22 cellular contexts compared by ENCODE assay signal in the genomic region with DNA sequence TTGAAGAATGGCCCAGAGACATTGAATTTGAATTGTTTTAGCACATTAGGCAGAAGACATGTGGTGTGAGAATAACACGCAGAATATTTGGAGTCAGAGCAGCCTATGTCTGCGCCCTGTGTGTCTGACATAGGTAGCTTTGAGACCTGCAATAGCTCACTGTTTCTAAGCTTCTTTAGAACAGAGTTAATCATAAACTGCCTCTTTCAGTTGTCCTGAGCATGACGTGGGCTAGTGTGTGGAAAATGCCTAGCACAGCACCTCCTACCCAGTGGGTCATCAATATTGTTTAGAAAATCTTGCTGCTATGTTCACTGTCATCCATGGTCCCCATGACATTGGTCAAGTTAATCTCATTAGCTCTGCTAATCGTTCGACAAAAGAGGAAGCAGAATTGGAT.
DNase-seq lines count a peak whose midpoint lies in the region; ATAC-seq, FAIRE-seq and TF ChIP-seq lines count a peak whose summit lies in the region.
"Had no signal": no experiment of that assay in that cellular context is flagged by ENCODE, and none has a peak within 500 bp of the region (broad histone marks: within the 10 kb centered on the region; RNA-seq: fewer than 3 reads in every experiment).

No MANE protein-coding gene starts in this region.

- no peak overlapping the region for H4K8ac ChIP-seq in mesenchymal stem cell (ENCODE audit: low read length)

- H3K27me3 ChIP-seq in endocrine pancreas (ENCODE audit: control insufficient read depth, insufficient read depth, low read length) (no peaks in the 10 kb centered on the region), mesenchymal stem cell (ENCODE audit: control insufficient read depth in 1 of 2, insufficient read depth in 1 of 2, low read length in 2 of 2) (no peaks in the 10 kb centered on the region)
- H3K27me3 ChIP-seq: BLaER1 treated with 17β-estradiol and CSF1 and Interleukin-3, amounts not matched to agents 10 nM and 100 nM had no signal

- H2BK5ac ChIP-seq in mesenchymal stem cell (ENCODE audit: low read depth, low read length, poor library complexity, severe bottlenecking) = no peak overlapping the region

- H3K4me1 ChIP-seq in A549 (peaks cover 29% of the 10 kb centered on the region), endocrine pancreas (ENCODE audit: control insufficient read depth, insufficient read depth, low read length) (peaks cover 19% of the 10 kb centered on the region), mesenchymal stem cell (ENCODE audit: control insufficient read depth, insufficient read depth, low read depth, low read length) (no peaks in the 10 kb centered on the region)
- H3K4me1 ChIP-seq: BLaER1 treated with 17β-estradiol and CSF1 and Interleukin-3, amounts not matched to agents 10 nM and 100 nM; Caco-2 had no signal

- H3K36me3 ChIP-seq in endocrine pancreas (ENCODE audit: control insufficient read depth, insufficient read depth, low read length) (no peaks in the 10 kb centered on the region), mesenchymal stem cell (ENCODE audit: control insufficient read depth in 1 of 2, insufficient read depth in 2 of 2, low read depth in 1 of 2, low read length in 2 of 2) (no peaks in the 10 kb centered on the region)
- H3K36me3 ChIP-seq: BLaER1 treated with 17β-estradiol and CSF1 and Interleukin-3, amounts not matched to agents 10 nM and 100 nM had no signal

- H3K9ac ChIP-seq in endocrine pancreas (ENCODE audit: control insufficient read depth, insufficient read depth, low read length) (no peak overlapping the region), mesenchymal stem cell (ENCODE audit: low read length) (no peak overlapping the region)
- H3K9ac ChIP-seq: BLaER1 treated with 17β-estradiol and CSF1 and Interleukin-3, amounts not matched to agents 10 nM and 100 nM had no signal

- no peak for TF ChIP-seq RAD21 in A549 (conservative IDR thresholded peaks at IDR 0.05 in 1 of 2, IDR thresholded peaks at IDR 0.05 in 1 of 2)

- 67% methylated on average over 5 of the region's 5 CpGs for WGBS in A549 (ENCODE audit: missing lambda C conversion rate)
- WGBS in mesenchymal stem cell = 83% methylated on average over 5 of the region's 5 CpGs

- H2BK120ac ChIP-seq in mesenchymal stem cell (ENCODE audit: low read depth, low read length) = no peak overlapping the region

- H3K9me3 ChIP-seq in A549 = no peaks in the 10 kb centered on the region
- H3K9me3 ChIP-seq in endocrine pancreas (ENCODE audit: control insufficient read depth, low read length) = no peaks in the 10 kb centered on the region
- H3K9me3 ChIP-seq in mesenchymal stem cell (ENCODE audit: control insufficient read depth, low read length) = peaks cover 16% of the 10 kb centered on the region

- no peak overlapping the region for H3K18ac ChIP-seq in mesenchymal stem cell (ENCODE audit: low read depth in 1 of 2, low read length in 2 of 2)

- H3K4me3 ChIP-seq in A549 = no peak overlapping the region
- peak overlapping the region; percentile 32 for H3K4me3 ChIP-seq in endocrine pancreas (ENCODE audit: control insufficient read depth, insufficient read depth, low read length)
- no peak overlapping the region for H3K4me3 ChIP-seq in mesenchymal stem cell (ENCODE audit: insufficient read depth in 1 of 2, low read depth in 1 of 2, low read length in 2 of 2)
- H3K4me3 ChIP-seq: BLaER1 treated with 17β-estradiol and CSF1 and Interleukin-3, amounts not matched to agents 10 nM and 100 nM had no signal

- TF ChIP-seq EP300 in A549 (IDR thresholded peaks at IDR 0.05) = no peak

- no peak overlapping the region for H2AK5ac ChIP-seq in mesenchymal stem cell (ENCODE audit: low read length, severe bottlenecking)

- FAIRE-seq in A549 (lab: Jason Lieb, UNC) = no peak
- peak; percentile 95 for FAIRE-seq in islet of Langerhans (lab: Jason Lieb, UNC)
- FAIRE-seq: G401.6, GM12891, GM19239 had no signal

- H3K4ac ChIP-seq in mesenchymal stem cell (ENCODE audit: low read depth in 1 of 2, low read length in 2 of 2) = no peak overlapping the region

- POLR2A ChIA-PET in A549 (lab: Yijun Ruan, JAX) = no interaction called here

- TF ChIP-seq POLR2A in A549 (IDR thresholded peaks at IDR 0.05; ENCODE audit: low read length) = no peak

- no peak overlapping the region for H4K91ac ChIP-seq in mesenchymal stem cell (ENCODE audit: low read length)

- DNase-seq in A549 (ENCODE audit: low read depth in 1 of 2, low spot score in 1 of 2) (no peak), mesenchymal stem cell (no peak), AG08395 (ENCODE audit: low spot score) (no peak), NCI-H2029 (lab: John Stamatoyannopoulos, UW) (no peak), NCI-H1048 (lab: John Stamatoyannopoulos, UW) (no peak)
- DNase-seq: ACHN; AML-193; Caco-2; Calu3; CD4-positive, alpha-beta T cell; CD8-positive, alpha-beta T cell; DMS79 treated with DMSO at 0.1 percent for 48 hours; GF-D8 had no signal

- H3K23ac ChIP-seq in mesenchymal stem cell (ENCODE audit: low read length in 2 of 2) = no peak overlapping the region

- ATAC-seq in A549 (peak in 1 of 2 experiments; percentile 50; a peak in 2 of 6 replicates), GM21737 (IDR thresholded peaks at IDR 0.05; ENCODE audit: unreplicated experiment) (no peak)
- ATAC-seq: CD8-positive, alpha-beta T cell had no signal

- no peak overlapping the region for H3K14ac ChIP-seq in mesenchymal stem cell (ENCODE audit: low read length in 2 of 2)

- peak overlapping the region in 1 of 2 experiments; percentile 20; a peak in 2 of 6 replicates for H3K27ac ChIP-seq in A549
- H3K27ac ChIP-seq in mesenchymal stem cell (ENCODE audit: low read length, poor library complexity, severe bottlenecking) = no peak overlapping the region
- H3K27ac ChIP-seq: 22Rv1; BLaER1 treated with 17β-estradiol and CSF1 and Interleukin-3, amounts not matched to agents 10 nM and 100 nM; C4-2B had no signal

- H2BK12ac ChIP-seq in mesenchymal stem cell (ENCODE audit: low read length in 2 of 2) = no peak overlapping the region

- H2BK15ac ChIP-seq in mesenchymal stem cell (ENCODE audit: low read depth, poor library complexity, severe bottlenecking) = no peak overlapping the region

- H3K4me2 ChIP-seq in A549 (peak overlapping the region; percentile 46), mesenchymal stem cell (ENCODE audit: low read length, poor library complexity, severe bottlenecking) (peak overlapping the region; percentile 5)
- H3K4me2 ChIP-seq: BLaER1 treated with 17β-estradiol and CSF1 and Interleukin-3, amounts not matched to agents 10 nM and 100 nM had no signal

- no peak for TF ChIP-seq CTCF in A549 (IDR thresholded peaks at IDR 0.05)

- no peaks in the 10 kb centered on the region for H3K79me1 ChIP-seq in mesenchymal stem cell (replicated peaks; ENCODE audit: low read length, poor library complexity, severe bottlenecking)

- CTCF ChIA-PET in A549 (lab: Yijun Ruan, JAX) = interaction anchor here (0.7 kb wide), 1 partner anchor 670 kb away, joined by 3 read pairs; no protein-coding TSS in a partner anchor

- H2AFZ ChIP-seq in mesenchymal stem cell (ENCODE audit: low read depth, low read length) = no peak overlapping the region

TF ChIP-seq in A549, 52 proteins besides CTCF, POLR2A, EP300 and RAD21:
- TF ChIP-seq, protein P1, sequence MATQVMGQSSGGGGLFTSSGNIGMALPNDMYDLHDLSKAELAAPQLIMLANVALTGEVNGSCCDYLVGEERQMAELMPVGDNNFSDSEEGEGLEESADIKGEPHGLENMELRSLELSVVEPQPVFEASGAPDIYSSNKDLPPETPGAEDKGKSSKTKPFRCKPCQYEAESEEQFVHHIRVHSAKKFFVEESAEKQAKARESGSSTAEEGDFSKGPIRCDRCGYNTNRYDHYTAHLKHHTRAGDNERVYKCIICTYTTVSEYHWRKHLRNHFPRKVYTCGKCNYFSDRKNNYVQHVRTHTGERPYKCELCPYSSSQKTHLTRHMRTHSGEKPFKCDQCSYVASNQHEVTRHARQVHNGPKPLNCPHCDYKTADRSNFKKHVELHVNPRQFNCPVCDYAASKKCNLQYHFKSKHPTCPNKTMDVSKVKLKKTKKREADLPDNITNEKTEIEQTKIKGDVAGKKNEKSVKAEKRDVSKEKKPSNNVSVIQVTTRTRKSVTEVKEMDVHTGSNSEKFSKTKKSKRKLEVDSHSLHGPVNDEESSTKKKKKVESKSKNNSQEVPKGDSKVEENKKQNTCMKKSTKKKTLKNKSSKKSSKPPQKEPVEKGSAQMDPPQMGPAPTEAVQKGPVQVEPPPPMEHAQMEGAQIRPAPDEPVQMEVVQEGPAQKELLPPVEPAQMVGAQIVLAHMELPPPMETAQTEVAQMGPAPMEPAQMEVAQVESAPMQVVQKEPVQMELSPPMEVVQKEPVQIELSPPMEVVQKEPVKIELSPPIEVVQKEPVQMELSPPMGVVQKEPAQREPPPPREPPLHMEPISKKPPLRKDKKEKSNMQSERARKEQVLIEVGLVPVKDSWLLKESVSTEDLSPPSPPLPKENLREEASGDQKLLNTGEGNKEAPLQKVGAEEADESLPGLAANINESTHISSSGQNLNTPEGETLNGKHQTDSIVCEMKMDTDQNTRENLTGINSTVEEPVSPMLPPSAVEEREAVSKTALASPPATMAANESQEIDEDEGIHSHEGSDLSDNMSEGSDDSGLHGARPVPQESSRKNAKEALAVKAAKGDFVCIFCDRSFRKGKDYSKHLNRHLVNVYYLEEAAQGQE (IDR thresholded peaks at IDR 0.05) = no peak
- no peak for TF ChIP-seq HOXB13 (CRISPR knock-in tag; IDR thresholded peaks at IDR 0.05; ENCODE audit: low read depth)
- peak; percentile 19 for TF ChIP-seq MAFK (IDR thresholded peaks at IDR 0.05; ENCODE audit: partially characterized antibody)
- no peak for TF ChIP-seq HEYL (CRISPR knock-in tag; IDR thresholded peaks at IDR 0.05)
- TF ChIP-seq MYC (IDR thresholded peaks at IDR 0.05; ENCODE audit: borderline replicate concordance, low read length) = no peak
